8 cellular contexts compared by ENCODE assay signal in genomic region chr18:9708882-9709877, GRCh38. TPM values are rescaled to one million over a fixed set of nuclear protein-coding genes. Genes with fewer than 3 reads are reported as not detected.
DNase-seq lines count a peak whose midpoint lies in the region; ATAC-seq, FAIRE-seq and TF ChIP-seq lines count a peak whose summit lies in the region.

No MANE protein-coding gene starts in this region.

- peaks cover 27 to 86% (median 65%) of the 10 kb centered on the region in 10 experiments for H3K4me1 ChIP-seq in BLaER1 treated with 17β-estradiol and CSF1 and Interleukin-3, amounts not matched to agents 10 nM and 100 nM
- H3K4me1 ChIP-seq in HUES48 (ENCODE audit: control insufficient read depth, insufficient read depth, low read length): peaks cover 28% of the 10 kb centered on the region
- peaks cover 0 to 10% of the 10 kb centered on the region in 2 donors for H3K4me1 ChIP-seq in small intestine (ENCODE audit: control insufficient read depth in 2 of 2, insufficient read depth in 1 of 2, low read depth in 1 of 2, low read length in 1 of 2)

- DNase-seq in astrocyte of the cerebellum (ENCODE audit: low read depth): no peak
- peak; percentile 52 for DNase-seq in iPS-NIHi11 (ENCODE audit: low spot score)
- DNase-seq in small intestine: no peak
- DNase-seq in GDM1 (lab: John Stamatoyannopoulos, UW): no peak

- H4K20me1 ChIP-seq in BLaER1 treated with 17β-estradiol and CSF1 and Interleukin-3, amounts not matched to agents 10 nM and 100 nM: peaks cover 0 to 43% (median 5%) of the 10 kb centered on the region in 11 experiments; a peak in 7 of 22 replicates

- H3K27me3 ChIP-seq in BLaER1 treated with 17β-estradiol and CSF1 and Interleukin-3, amounts not matched to agents 10 nM and 100 nM: peaks cover 0 to 62% (median 51%) of the 10 kb centered on the region in 11 experiments; a peak in 19 of 22 replicates
- H3K27me3 ChIP-seq in HUES48 (ENCODE audit: control insufficient read depth, insufficient read depth, low read length) (peaks cover 52% of the 10 kb centered on the region), small intestine (ENCODE audit: control insufficient read depth in 2 of 2, insufficient read depth in 2 of 2, low read length in 2 of 2) (no peaks in the 10 kb centered on the region)

- in situ Hi-C loops in astrocyte of the cerebellum (cut with HindIII; ENCODE audit: low sequenced_read_pairs): no loop called here

- FAIRE-seq in small intestine (lab: Jason Lieb, UNC): no peak

- no peak for TF ChIP-seq CTCF in astrocyte of the cerebellum (IDR thresholded peaks at IDR 0.05; ENCODE audit: low read depth, low read length, missing control alignments)

- H3K4me2 ChIP-seq in BLaER1 treated with 17β-estradiol and CSF1 and Interleukin-3, amounts not matched to agents 10 nM and 100 nM: peak overlapping the region; percentile 79 to 99 (median 96)

- H3K4me3 ChIP-seq in BLaER1 treated with 17β-estradiol and CSF1 and Interleukin-3, amounts not matched to agents 10 nM and 100 nM: peak overlapping the region; percentile 72 to 97 (median 76)
- H3K4me3 ChIP-seq in HUES48 (ENCODE audit: low read depth, low read length) (peak overlapping the region; percentile 74), astrocyte of the cerebellum (ENCODE audit: low read depth, low read length) (peak overlapping the region; percentile 87), small intestine (ENCODE audit: low read depth in 1 of 2, low read length in 2 of 2) (peak overlapping the region; percentile 58 to 70)

- H3K9me3 ChIP-seq in BLaER1 treated with 17β-estradiol and CSF1 and Interleukin-3, amounts not matched to agents 10 nM and 100 nM (replicated peaks in 1 of 11): no peaks in the 10 kb centered on the region
- H3K9me3 ChIP-seq in HUES48 (ENCODE audit: control insufficient read depth, insufficient read depth, low read length): no peaks in the 10 kb centered on the region
- no peaks in the 10 kb centered on the region for H3K9me3 ChIP-seq in small intestine (ENCODE audit: control insufficient read depth, low read depth)

- 13 to 24% (median 21%) methylated on average over 44 of the region's 44 CpGs for WGBS in small intestine, 3 donors

- ATAC-seq in GM21528 (IDR thresholded peaks at IDR 0.05; ENCODE audit: low FRiP score, unreplicated experiment) (no peak), HG02763 (IDR thresholded peaks at IDR 0.05; ENCODE audit: unreplicated experiment) (no peak)

- peak overlapping the region; percentile 61 to 98 (median 80) for H3K9ac ChIP-seq in BLaER1 treated with 17β-estradiol and CSF1 and Interleukin-3, amounts not matched to agents 10 nM and 100 nM
- H3K9ac ChIP-seq in HUES48 (ENCODE audit: low read depth, low read length): peak overlapping the region; percentile 50

- peaks cover 0 to 8% (median 0%) of the 10 kb centered on the region in 11 experiments; a peak in 1 of 22 replicates for H3K36me3 ChIP-seq in BLaER1 treated with 17β-estradiol and CSF1 and Interleukin-3, amounts not matched to agents 10 nM and 100 nM
- no peaks in the 10 kb centered on the region for H3K36me3 ChIP-seq in HUES48 (ENCODE audit: control insufficient read depth, insufficient read depth, low read length)
- H3K36me3 ChIP-seq in small intestine (ENCODE audit: control insufficient read depth in 2 of 2, insufficient read depth in 2 of 2, low read length in 2 of 2): no peaks in the 10 kb centered on the region

- peak overlapping the region in 10 of 11 experiments; percentile 20 to 94 (median 67); a peak in 20 of 22 replicates for H3K27ac ChIP-seq in BLaER1 treated with 17β-estradiol and CSF1 and Interleukin-3, amounts not matched to agents 10 nM and 100 nM
- peak overlapping the region; percentile 18 for H3K27ac ChIP-seq in HUES48 (ENCODE audit: low read depth, low read length)
- peak overlapping the region in 1 of 2 donors; percentile 90 for H3K27ac ChIP-seq in small intestine (ENCODE audit: low read depth in 1 of 2, low read length in 1 of 2)

RNA-seq across cellular contexts. Expression of gene RAB31, which starts 1.1 kb away (rescaled TPM):
- polyA plus RNA-seq in small intestine: 10 to 100 TPM in 2 of 3 donors, 1 to 10 TPM in 1; 4.2 to 18.4 (median 15.9) TPM
